Comparison of ENCODE assay signal across 8 cellular contexts in the genomic region with DNA sequence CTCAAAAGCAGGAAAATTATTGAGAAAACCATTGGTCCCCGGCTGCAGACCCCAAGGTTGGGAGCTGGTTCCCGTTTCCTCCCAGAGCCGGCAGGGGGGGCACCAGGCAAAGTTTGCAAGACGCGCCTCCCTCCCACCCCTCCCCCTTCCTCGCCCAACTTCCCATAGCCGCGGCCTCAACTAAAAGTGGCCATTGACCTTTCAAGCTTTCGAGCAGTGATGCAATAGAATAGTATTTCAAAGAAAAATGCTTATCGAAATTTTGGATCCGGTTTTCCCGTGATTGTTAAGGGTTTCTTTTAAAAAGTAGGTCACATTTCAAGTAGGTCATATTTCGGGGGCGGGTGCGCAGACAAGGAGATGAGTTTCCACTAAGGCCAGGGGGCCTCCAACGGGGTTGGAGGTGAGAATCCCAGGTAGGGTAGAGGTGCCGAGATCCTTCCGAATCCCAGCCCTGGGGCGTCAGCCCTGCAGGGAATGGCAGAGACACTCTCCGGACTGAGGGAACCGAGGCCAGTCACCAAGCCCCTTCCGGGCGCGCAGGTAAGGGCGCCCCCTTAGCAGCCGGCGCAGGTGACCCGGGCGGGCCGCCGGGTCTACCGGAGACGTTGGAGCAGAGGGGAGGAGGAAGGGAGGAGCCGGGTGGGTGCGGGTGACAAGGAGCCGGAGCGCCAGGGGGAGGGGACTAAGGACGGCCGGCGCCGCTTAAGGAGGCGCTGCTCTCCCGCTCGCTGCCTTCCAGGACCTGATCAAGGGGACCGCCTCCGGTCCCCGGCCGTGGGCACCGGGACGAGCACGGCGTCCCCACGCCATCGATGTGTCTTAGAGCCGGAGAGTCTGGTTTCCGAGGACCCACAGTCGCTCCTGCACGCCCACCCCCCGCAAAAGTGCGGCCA. TPM values are rescaled to one million over a fixed set of nuclear protein-coding genes. Genes with fewer than 3 reads are reported as not detected.
DNase-seq lines count a peak whose midpoint lies in the region; ATAC-seq, FAIRE-seq and TF ChIP-seq lines count a peak whose summit lies in the region.

No MANE protein-coding gene starts in this region.

- H3K27me3 ChIP-seq in psoas muscle (ENCODE audit: insufficient read depth in 3 of 3, low read length in 2 of 3) = no peaks in the 10 kb centered on the region

- no peak for FAIRE-seq in urothelium cell line (lab: Jason Lieb, UNC)

- POLR2A ChIA-PET in T-cell (lab: Charles Lee) = interaction anchor here in 1 of 2 donors (0.6 to 0.7 kb wide), 2 partner anchors 258 to 1186 kb away, joined by 3 to 4 read pairs; no protein-coding TSS in a partner anchor

- H3K36me3 ChIP-seq in psoas muscle (ENCODE audit: insufficient read depth in 1 of 2, low read depth in 1 of 2) = peaks cover 3% of the 10 kb centered on the region in 2 donors

- DNase-seq in Daoy (ENCODE audit: low read depth) = peak; percentile 87
- DNase-seq in LoVo (ENCODE audit: low spot score) = peak; percentile 93
- DNase-seq in T-cell = peak; percentile 31 to 73 (median 58)
- DNase-seq in amygdala (lab: John Stamatoyannopoulos, UW) = peak in 53 of 56 donors; percentile 5 to 80 (median 56)
- DNase-seq in left ventricle myocardium superior = peak; percentile 89
- peak; percentile 90 for DNase-seq in psoas muscle
- peak; percentile 79 for DNase-seq in urothelium cell line (ENCODE audit: low spot score)

- TF ChIP-seq CTCF in psoas muscle (IDR thresholded peaks at IDR 0.05) = peak; percentile 79

- peaks cover 0 to 7% of the 10 kb centered on the region in 2 donors for H3K27me3 Mint-ChIP-seq in T-cell

- peak overlapping the region; percentile 68 to 89 for H3K27ac Mint-ChIP-seq in T-cell

- H3K27ac ChIP-seq in psoas muscle = peak overlapping the region; percentile 89

- 0% methylated on average over 52 to 60 of the region's 60 CpGs for WGBS in psoas muscle, 3 donors

- ATAC-seq in GM21737 (IDR thresholded peaks at IDR 0.05; ENCODE audit: unreplicated experiment) (peak; percentile 44), T-cell (replicated peaks in 1 of 4) (peak; percentile 60 to 66 (median 64)), left ventricle myocardium superior (peak; percentile 77), psoas muscle (peak; percentile 81 to 89 (median 83))

- CTCF ChIA-PET in T-cell (lab: Charles Lee) = interaction anchor here (0.5 to 2.6 kb wide), 25 partner anchors 23 to 1657 kb away, joined by 3 to 37 read pairs (median 4); partner anchors contain the start of genes CRADD (in 2 of the 2) and MRPL42 (in 1 of the 2)

- H3K36me3 Mint-ChIP-seq in T-cell = peaks cover 19% of the 10 kb centered on the region

- H3K4me1 ChIP-seq in psoas muscle = no peaks in the 10 kb centered on the region

- H3K4me3 Mint-ChIP-seq in T-cell = peak overlapping the region; percentile 86 to 95 (median 90)

- peaks cover 16 to 32% (median 32%) of the 10 kb centered on the region in 3 donors for H3K4me1 Mint-ChIP-seq in T-cell

- H3K9me3 ChIP-seq in psoas muscle = no peaks in the 10 kb centered on the region

- H3K4me3 ChIP-seq in psoas muscle = peak overlapping the region; percentile 94

- intact Hi-C loops in left ventricle myocardium superior (cut with micrococcal nuclease) (loop anchor here (5.0 to 10.0 kb wide), 3 partner anchors 65 to 532 kb away; no protein-coding TSS in a partner anchor), psoas muscle (cut with DNase I) (loop anchor here (1.0 to 10.0 kb wide), 10 partner anchors 68 to 532 kb away; no protein-coding TSS in a partner anchor)

- H3K9me3 Mint-ChIP-seq in T-cell = no peaks in the 10 kb centered on the region

RNA-seq across cellular contexts. Expression of gene SOCS2, which starts 2.6 kb away (rescaled TPM):
- 20.2 and 38.9 TPM in 2 replicates for total RNA-seq in Daoy (2014; rRNA removed; shearing (Covaris generic))
- total RNA-seq in T-cell (10 to 100 TPM; 20.3 to 37.6 (median 29.5) TPM), left ventricle myocardium superior (9.0 TPM), psoas muscle (10 to 100 TPM in 1 of 4 donors, 1 to 10 TPM in 3; 2.9 to 10.6 (median 6.6) TPM)
- 1 to 10 TPM; 3.2 to 4.7 (median 3.4) TPM for polyA plus RNA-seq in psoas muscle

Comparison
In these comparisons a context has a peak if more than half of its experiments do, and no peak if none do; other contexts are left out.
1. Peak in every context shown above with its lines: DNase-seq, ATAC-seq, H3K4me3 ChIP-seq and H3K27ac ChIP-seq.